ENCODE assay signal across 24 cellular contexts in genomic region chr16:89081556-89081955, GRCh38.
"Had no signal": no experiment of that assay in that cellular context is flagged by ENCODE, and none has a peak within 500 bp of the region (broad histone marks: within the 10 kb centered on the region; RNA-seq: fewer than 3 reads in every experiment).

No MANE protein-coding gene starts in this region.

- H3K9me3 Mint-ChIP-seq: mesothelial cell of epicardium; naive B cell; naive thymus-derived CD8-positive, alpha-beta T cell had no signal

- H3K27ac Mint-ChIP-seq: mesothelial cell of epicardium had no signal

- ATAC-seq: foreskin keratinocyte; gastroesophageal sphincter; heart left ventricle; left cardiac atrium; left lung; left ventricle myocardium superior; naive thymus-derived CD8-positive, alpha-beta T cell had no signal

- H2AFZ ChIP-seq: hepatocyte had no signal

- H3K79me2 ChIP-seq: hepatocyte had no signal

- H3K4me3 Mint-ChIP-seq: mesothelial cell of epicardium; naive thymus-derived CD8-positive, alpha-beta T cell had no signal

- DNase-seq: dermis blood vessel endothelial cell; dorsolateral prefrontal cortex; effector CD4-positive, alpha-beta T cell; effector memory CD4-positive, alpha-beta T cell; foreskin keratinocyte; heart left ventricle; hypothalamus; left cardiac atrium; left ventricle myocardium superior; lower lobe of right lung; mesenchymal stem cell; naive B cell; naive thymus-derived CD8-positive, alpha-beta T cell had no signal

- H3K36me3 Mint-ChIP-seq: mesothelial cell of epicardium; naive B cell; naive thymus-derived CD8-positive, alpha-beta T cell had no signal

- H3K4me2 ChIP-seq: hepatocyte had no signal

- H3K4me1 ChIP-seq: esophagus muscularis mucosa, foreskin keratinocyte, gastroesophageal sphincter, heart left ventricle, left lung, lower lobe of right lung had no signal

- FAIRE-seq: colon, endothelial cell of umbilical vein, frontal cortex, islet of Langerhans, keratinocyte had no signal

- H3K27me3 ChIP-seq: foreskin keratinocyte, hepatocyte had no signal

- H3K4me3 ChIP-seq: coronary artery, dorsolateral prefrontal cortex, esophagus muscularis mucosa, gastroesophageal sphincter, heart left ventricle, hepatocyte, left lung, lower lobe of right lung had no signal

- H3K9me3 ChIP-seq: esophagus muscularis mucosa, gastroesophageal sphincter, heart left ventricle, left lung, lower lobe of right lung had no signal

- H3K27ac ChIP-seq: coronary artery, dorsolateral prefrontal cortex, esophagus muscularis mucosa, foreskin keratinocyte, gastroesophageal sphincter, heart left ventricle, hepatocyte, left lung, lower lobe of right lung had no signal

- H3K36me3 ChIP-seq: esophagus muscularis mucosa, gastroesophageal sphincter, heart left ventricle, left lung, lower lobe of right lung had no signal
